10 cellular contexts compared by ENCODE assay signal in genomic region chr12:50403001-50403440, GRCh38. TPM values are rescaled to one million over a fixed set of nuclear protein-coding genes. Genes with fewer than 3 reads are reported as not detected.
DNase-seq lines count a peak whose midpoint lies in the region; ATAC-seq and TF ChIP-seq lines count a peak whose summit lies in the region.
"Had no signal": no experiment of that assay in that cellular context is flagged by ENCODE, and none has a peak within 500 bp of the region (broad histone marks: within the 10 kb centered on the region; RNA-seq: fewer than 3 reads in every experiment).

No MANE protein-coding gene starts in this region.

- peaks cover 29% of the 10 kb centered on the region for H3K4me1 Mint-ChIP-seq in T-helper 2 cell treated with Interferon-gamma antibody and Interleukin-4, amounts not matched to agents 5 μg/mL and 100 μg/mL, for 36 hours (ENCODE audit: low read depth)
- H3K4me1 Mint-ChIP-seq in glutamatergic neuron (ENCODE audit: low read depth, unreplicated experiment) = peaks cover 9% of the 10 kb centered on the region
- peaks cover 26% of the 10 kb centered on the region for H3K4me1 Mint-ChIP-seq in stimulated activated naive CD8-positive, alpha-beta T cell treated with anti-CD3 and anti-CD28 coated beads, Interleukin-15, amount 100 ng/mL, for 72 hours

- H3K9me3 ChIP-seq in WERI-Rb-1 (ENCODE audit: severe bottlenecking) = no peaks in the 10 kb centered on the region

- TF ChIP-seq CTCF in WERI-Rb-1 (IDR thresholded peaks at IDR 0.05; ENCODE audit: low read depth, low read length) (no peak), glutamatergic neuron (IDR thresholded peaks at IDR 0.05; ENCODE audit: partially characterized antibody, unreplicated experiment) (no peak)

- H3K36me3 Mint-ChIP-seq in T-helper 2 cell treated with Interferon-gamma antibody and Interleukin-4, amounts not matched to agents 5 μg/mL and 100 μg/mL, for 36 hours (ENCODE audit: low read depth) = peaks cover 19% of the 10 kb centered on the region
- H3K36me3 Mint-ChIP-seq in glutamatergic neuron (ENCODE audit: unreplicated experiment) = no peaks in the 10 kb centered on the region

- H3K4me3 Mint-ChIP-seq in T-helper 2 cell treated with Interferon-gamma antibody and Interleukin-4, amounts not matched to agents 5 μg/mL and 100 μg/mL, for 36 hours = peak overlapping the region; percentile 98
- H3K4me3 Mint-ChIP-seq in glutamatergic neuron (ENCODE audit: unreplicated experiment) = peak overlapping the region; percentile 100
- peak overlapping the region; percentile 93 to 94 for H3K4me3 Mint-ChIP-seq in stimulated activated naive CD8-positive, alpha-beta T cell treated with anti-CD3 and anti-CD28 coated beads, Interleukin-15, amount 100 ng/mL, for 72 hours

- H3K9me3 Mint-ChIP-seq in T-helper 2 cell treated with Interferon-gamma antibody and Interleukin-4, amounts not matched to agents 5 μg/mL and 100 μg/mL, for 36 hours = peaks cover 5% of the 10 kb centered on the region
- no peaks in the 10 kb centered on the region for H3K9me3 Mint-ChIP-seq in glutamatergic neuron (ENCODE audit: unreplicated experiment)
- H3K9me3 Mint-ChIP-seq in stimulated activated naive CD8-positive, alpha-beta T cell treated with anti-CD3 and anti-CD28 coated beads, Interleukin-15, amount 100 ng/mL, for 72 hours = peaks cover 5 to 7% of the 10 kb centered on the region in 2 donors

- H3K27ac Mint-ChIP-seq in T-helper 2 cell treated with Interferon-gamma antibody and Interleukin-4, amounts not matched to agents 5 μg/mL and 100 μg/mL, for 36 hours = no peak overlapping the region
- H3K27ac Mint-ChIP-seq in glutamatergic neuron (ENCODE audit: unreplicated experiment) = no peak overlapping the region
- peak overlapping the region in 1 of 2 donors; percentile 2 for H3K27ac Mint-ChIP-seq in stimulated activated naive CD8-positive, alpha-beta T cell treated with anti-CD3 and anti-CD28 coated beads, Interleukin-15, amount 100 ng/mL, for 72 hours

- no peak overlapping the region for H3K27ac ChIP-seq in WERI-Rb-1
- H3K27ac ChIP-seq: C4-2B had no signal

- H3K27me3 Mint-ChIP-seq in T-helper 2 cell treated with Interferon-gamma antibody and Interleukin-4, amounts not matched to agents 5 μg/mL and 100 μg/mL, for 36 hours (ENCODE audit: low read depth) = no peaks in the 10 kb centered on the region
- H3K27me3 Mint-ChIP-seq in glutamatergic neuron (ENCODE audit: unreplicated experiment) = peaks cover 3% of the 10 kb centered on the region
- no peaks in the 10 kb centered on the region for H3K27me3 Mint-ChIP-seq in stimulated activated naive CD8-positive, alpha-beta T cell treated with anti-CD3 and anti-CD28 coated beads, Interleukin-15, amount 100 ng/mL, for 72 hours

- H3K36me3 ChIP-seq in WERI-Rb-1 = no peaks in the 10 kb centered on the region; the same call in 1 of the 2 replicates

- H3K4me3 ChIP-seq in WERI-Rb-1 (ENCODE audit: low read depth, low read length) = peak overlapping the region; percentile 98; the same call in 1 of the 2 replicates

- no peak for ATAC-seq in stimulated activated naive CD8-positive, alpha-beta T cell treated with anti-CD3 and anti-CD28 coated beads, Interleukin-15, amount 100 ng/mL, for 72 hours
- no peak for ATAC-seq in HG02938 (IDR thresholded peaks at IDR 0.05; ENCODE audit: unreplicated experiment)
- ATAC-seq in esophagus mucosa = no peak

- DNase-seq in T-helper 2 cell treated with Interferon-gamma antibody and Interleukin-4, amounts not matched to agents 5 μg/mL and 100 μg/mL, for 36 hours (ENCODE audit: low spot score) = no peak
- DNase-seq in T-helper 2 cell (no peak), WERI-Rb-1 (no peak), glutamatergic neuron (no peak), NCI-H82 (lab: John Stamatoyannopoulos, UW) (no peak)
- DNase-seq in stimulated activated naive CD8-positive, alpha-beta T cell treated with anti-CD3 and anti-CD28 coated beads, Interleukin-15, amount 100 ng/mL, for 72 hours = no peak

- H3K27me3 ChIP-seq in WERI-Rb-1 (ENCODE audit: insufficient read depth, low read depth, severe bottlenecking) = no peaks in the 10 kb centered on the region

RNA-seq across cellular contexts. Expression of gene LARP4, which starts 2.3 kb away (rescaled TPM):
- total RNA-seq in glutamatergic neuron (ENCODE audit: unreplicated experiment) (33.8 TPM), esophagus mucosa (35.8 TPM)

RNA-seq across cellular contexts. Expression of gene FAM186A, which starts 6.6 kb away (rescaled TPM):
- total RNA-seq in glutamatergic neuron (ENCODE audit: unreplicated experiment) (not detected), esophagus mucosa (not detected)
- total RNA-seq: activated CD8-positive, alpha-beta memory T cell treated with anti-CD3 and anti-CD28 coated beads for 36 hours had no signal
